Comparison of ENCODE assay signal across 7 cellular contexts in the genomic region with DNA sequence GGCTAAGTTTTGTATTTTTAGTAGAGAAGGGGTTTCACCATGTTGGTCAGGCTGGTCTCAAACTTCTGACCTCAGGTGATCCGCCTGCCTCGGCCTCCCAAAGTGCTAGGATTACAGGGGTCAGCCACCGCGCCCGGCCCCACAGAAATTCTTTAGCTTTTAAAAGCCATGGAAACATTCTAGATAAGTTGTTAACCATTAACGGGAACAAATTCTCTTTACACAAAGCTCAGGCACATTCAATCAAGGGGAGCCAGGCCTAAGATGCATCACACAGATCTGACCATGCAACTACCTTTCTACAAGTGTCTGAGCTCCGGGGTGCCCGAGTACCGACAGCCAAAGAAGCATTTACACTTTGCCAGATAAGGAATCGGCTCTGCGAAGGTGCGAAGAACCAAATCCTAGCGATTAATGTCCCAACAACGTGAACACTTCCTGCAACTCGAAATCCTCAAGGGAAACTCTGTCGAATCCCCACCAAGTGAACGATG. TPM values are rescaled to one million over a fixed set of nuclear protein-coding genes. Genes with fewer than 3 reads are reported as not detected.
DNase-seq lines count a peak whose midpoint lies in the region; ATAC-seq and TF ChIP-seq lines count a peak whose summit lies in the region.

No MANE protein-coding gene starts in this region.

- TF ChIP-seq POLR2A in spleen (IDR thresholded peaks at IDR 0.05), result no peak

- peak overlapping the region; percentile 81 for H3K4me2 ChIP-seq in hepatocyte

- H3K4me3 ChIP-seq in H7 (ENCODE audit: insufficient read depth, low read depth, low read length), result peak overlapping the region; percentile 96
- H3K4me3 ChIP-seq in WERI-Rb-1 (ENCODE audit: low read depth, low read length), result peak overlapping the region; percentile 74
- H3K4me3 ChIP-seq in hepatocyte, result peak overlapping the region; percentile 74
- peak overlapping the region; percentile 72 to 100 (median 96) for H3K4me3 ChIP-seq in spleen

- H3K9me3 ChIP-seq in WERI-Rb-1 (ENCODE audit: severe bottlenecking), result no peaks in the 10 kb centered on the region
- H3K9me3 ChIP-seq in hepatocyte (ENCODE audit: low read depth), result no peaks in the 10 kb centered on the region
- no peaks in the 10 kb centered on the region for H3K9me3 ChIP-seq in spleen

- intact Hi-C loops in spleen (cut with DNase I; ENCODE audit: low total_unique reads), result no loop called here

- peak; percentile 63 for DNase-seq in H7
- no peak for DNase-seq in WERI-Rb-1
- peak; percentile 39 for DNase-seq in hepatocyte (ENCODE audit: low spot score)
- DNase-seq in spleen, result no peak
- DNase-seq in GOT3 (lab: John Stamatoyannopoulos, UW), result no peak
- no peak for DNase-seq in stimulated activated CD4-positive, alpha-beta T cell treated with anti-CD3 and anti-CD28 coated beads, Interleukin-4, amount 100 ng/mL, for 24 hours

- H4K20me1 ChIP-seq in hepatocyte (ENCODE audit: insufficient read depth, poor library complexity, severe bottlenecking), result peaks cover 31% of the 10 kb centered on the region

- H3K36me3 ChIP-seq in H7 (replicated peaks; ENCODE audit: control insufficient read depth, insufficient read depth, low read length) (peaks cover 32% of the 10 kb centered on the region), WERI-Rb-1 (no peaks in the 10 kb centered on the region; the same call in 1 of the 2 replicates), hepatocyte (replicated peaks; ENCODE audit: insufficient read depth, low read depth) (no peaks in the 10 kb centered on the region), spleen (peaks cover 0 to 64% (median 42%) of the 10 kb centered on the region in 6 donors)

- H2AFZ ChIP-seq in hepatocyte, result peak overlapping the region; percentile 28

- ATAC-seq in GM18868 (IDR thresholded peaks at IDR 0.05; ENCODE audit: unreplicated experiment), result no peak

- peaks cover 95% of the 10 kb centered on the region for H3K79me2 ChIP-seq in hepatocyte

- H3K27ac ChIP-seq in WERI-Rb-1 (peak overlapping the region; percentile 81), hepatocyte (peak overlapping the region; percentile 97), spleen (peak overlapping the region in 3 of 8 donors; percentile 89 to 93 (median 92))

- no peaks in the 10 kb centered on the region for H3K27me3 ChIP-seq in H7 (ENCODE audit: control insufficient read depth, insufficient read depth, low read length)
- H3K27me3 ChIP-seq in WERI-Rb-1 (ENCODE audit: insufficient read depth, low read depth, severe bottlenecking), result no peaks in the 10 kb centered on the region
- H3K27me3 ChIP-seq in hepatocyte, result no peaks in the 10 kb centered on the region
- H3K27me3 ChIP-seq in spleen (replicated peaks in 1 of 7), result no peaks in the 10 kb centered on the region

- H3K9me2 ChIP-seq in hepatocyte (replicated peaks; ENCODE audit: insufficient read depth), result no peaks in the 10 kb centered on the region

- TF ChIP-seq CTCF in WERI-Rb-1 (IDR thresholded peaks at IDR 0.05; ENCODE audit: low read depth, low read length) (no peak), hepatocyte (IDR thresholded peaks at IDR 0.05; ENCODE audit: poor library complexity) (no peak), spleen (IDR thresholded peaks at IDR 0.05 in 8 of 11, conservative IDR thresholded peaks at IDR 0.05 in 3 of 11) (no peak)

- peaks cover 11% of the 10 kb centered on the region for H3K4me1 ChIP-seq in hepatocyte (ENCODE audit: insufficient read depth)
- peaks cover 24 to 82% (median 54%) of the 10 kb centered on the region in 6 donors for H3K4me1 ChIP-seq in spleen

- WGBS in hepatocyte (ENCODE audit: low lambda C conversion rate, missing lambda C conversion rate), result 19% methylated on average over 17 of the region's 17 CpGs
- 25 to 33% (median 32%) methylated on average over 17 of the region's 17 CpGs for WGBS in spleen, 5 donors

RNA-seq across cellular contexts. Expression of a gene that starts 1.0 kb away (rescaled TPM):
- total RNA-seq in H7 (2014; rRNA removed; shearing (Covaris generic)), result 93.3 and 101 TPM in 2 replicates
- 35.0 and 40.6 TPM in 2 replicates for total RNA-seq in hepatocyte
- polyA plus RNA-seq in hepatocyte, result 46.5 and 50.6 TPM in 2 replicates
- total RNA-seq in spleen, result 10 to 100 TPM; 22.6 to 43.0 (median 31.1) TPM
- polyA plus RNA-seq in spleen, result 10 to 100 TPM; 10.1 to 14.9 (median 10.6) TPM

RNA-seq across cellular contexts. Expression of a gene that starts 1.2 kb away (rescaled TPM):
- total RNA-seq in H7 (2014; rRNA removed; shearing (Covaris generic)), result 638 and 696 TPM in 2 replicates
- total RNA-seq in hepatocyte, result 449 and 496 TPM in 2 replicates
- 655 and 694 TPM in 2 replicates for polyA plus RNA-seq in hepatocyte
- total RNA-seq in spleen, result 100 to 1,000 TPM; 348 to 464 (median 412) TPM
- polyA plus RNA-seq in spleen, result 1,000 to 10,000 TPM in 2 of 3 donors, 100 to 1,000 TPM in 1; 904 to 1,132 (median 1,034) TPM

RNA-seq across cellular contexts. Expression of a gene that starts 47.4 kb away (rescaled TPM):
- 4.1 and 7.2 TPM in 2 replicates for total RNA-seq in H7 (2014; rRNA removed; shearing (Covaris generic))
- total RNA-seq in hepatocyte (1.4 and 5.3 TPM in 2 replicates), spleen (10 to 100 TPM; 12.1 to 31.1 (median 14.9) TPM)
- polyA plus RNA-seq in hepatocyte (7.8 and 11.5 TPM in 2 replicates), spleen (100 to 1,000 TPM in 1 of 3 donors, 10 to 100 TPM in 2; 38.0 to 107 (median 73.4) TPM)

Comparison
In these comparisons a context has a peak if more than half of its experiments do, and no peak if none do; other contexts are left out.
1. DNase-seq: peak in H7 (single experiment) and hepatocyte (single experiment); none in WERI-Rb-1 (single experiment), spleen (single experiment), GOT3 (single experiment) and stimulated activated CD4-positive, alpha-beta T cell treated with anti-CD3 and anti-CD28 coated beads, Interleukin-4, amount 100 ng/mL, for 24 hours (single experiment).
2. Peak in every context shown above with its lines, with median percentiles within 50 percentile points of each other: H3K4me3 ChIP-seq.